In genomic region chr19:57191141-57192063, GRCh38 we compare ENCODE assay signal across 8 cellular contexts. TPM values are rescaled to one million over a fixed set of nuclear protein-coding genes. Genes with fewer than 3 reads are reported as not detected.
DNase-seq lines count a peak whose midpoint lies in the region; ATAC-seq and TF ChIP-seq lines count a peak whose summit lies in the region.

ZNF264 (plus strand) TSS chr19:57191500; CDS start chr19:57191914, 414 bp downstream.

- DNase-seq in Calu3 (peak; percentile 93), OCI-M1 (lab: John Stamatoyannopoulos, UW) (peak; percentile 94), esophagus muscularis mucosa (ENCODE audit: extremely low spot score) (peak; percentile 98)
- DNase-seq in activated T-cell treated with anti-CD3 and anti-CD28 coated beads, Interleukin-2, amount 50 U/mL, for 48 hours: peak; percentile 90 to 93
- DNase-seq in stimulated activated CD8-positive, alpha-beta memory T cell treated with anti-CD3 and anti-CD28 coated beads, Interleukin-7, amount 100 ng/mL, for 1 hour (ENCODE audit: low read depth in 2 of 2): peak; percentile 72 to 78

- H3K27ac ChIP-seq in HUES48 (ENCODE audit: low read depth, low read length) (peak within 1 kb of the TSS; percentile 66), esophagus muscularis mucosa (replicated peaks in 1 of 4) (peak within 1 kb of the TSS; percentile 86 to 90 (median 88)), muscle layer of colon (ENCODE audit: low read depth, low read length) (peak within 1 kb of the TSS; percentile 80)

- intact Hi-C loops in Calu3 (cut with micrococcal nuclease; ENCODE audit: unreplicated experiment) (loop anchor here (10.0 kb wide), 1 partner anchor 193 kb away; the partner anchor contains the start of gene ZNF548), esophagus muscularis mucosa (cut with DNase I) (loop anchor here (10.0 kb wide), 1 partner anchor 963 kb away; the partner anchor contains the start of gene ZNF329)

- CTCF ChIA-PET in Calu3 (lab: Charles Lee): interaction anchor here (0.6 to 1.1 kb wide), 2 partner anchors 9 to 10 kb away, joined by 3 to 5 read pairs; no protein-coding TSS in a partner anchor

- H3K9ac ChIP-seq in HUES48 (ENCODE audit: low read depth, low read length): peak within 1 kb of the TSS; percentile 55
- peak within 1 kb of the TSS; percentile 69 for H3K9ac ChIP-seq in muscle layer of colon (ENCODE audit: low read length)

- H3K9me3 Mint-ChIP-seq in Calu3 (ENCODE audit: low read depth, unreplicated experiment): peaks cover 12% of the 10 kb centered on the region

- H3K4me3 ChIP-seq in HUES48 (ENCODE audit: low read depth, low read length) (peak within 1 kb of the TSS; percentile 76), esophagus muscularis mucosa (peak within 1 kb of the TSS; percentile 67 to 97 (median 92)), muscle layer of colon (ENCODE audit: low read depth in 1 of 2, low read length in 2 of 2) (peak within 1 kb of the TSS; percentile 84 to 94)

- H3K36me3 ChIP-seq in HUES48 (ENCODE audit: control insufficient read depth, insufficient read depth, low read length) (peaks cover 32% of the 10 kb centered on the region), esophagus muscularis mucosa (peaks cover 22 to 38% (median 31%) of the 10 kb centered on the region in 4 donors), muscle layer of colon (ENCODE audit: insufficient read depth, low read length) (peaks cover 33% of the 10 kb centered on the region)

- no peak for TF ChIP-seq POLR2A in esophagus muscularis mucosa (IDR thresholded peaks at IDR 0.05; ENCODE audit: low read depth)

- TF ChIP-seq CTCF in Calu3 (IDR thresholded peaks at IDR 0.05; ENCODE audit: unreplicated experiment) (no peak), esophagus muscularis mucosa (IDR thresholded peaks at IDR 0.05) (no peak)

- H3K4me3 Mint-ChIP-seq in Calu3 (ENCODE audit: low read depth, unreplicated experiment): peak within 1 kb of the TSS; percentile 85

- H3K4me1 Mint-ChIP-seq in Calu3 (ENCODE audit: low read depth, unreplicated experiment): peaks cover 11% of the 10 kb centered on the region

- H3K27ac Mint-ChIP-seq in Calu3 (ENCODE audit: unreplicated experiment): peak within 1 kb of the TSS; percentile 91

- H3K27me3 Mint-ChIP-seq in Calu3 (ENCODE audit: unreplicated experiment): no peaks in the 10 kb centered on the region

- H3K4me1 ChIP-seq in HUES48 (ENCODE audit: control insufficient read depth, insufficient read depth, low read length) (0 out of 2 replicates have a peak, but pooled peaks cover 6% of the 10 kb centered on the region), esophagus muscularis mucosa (peaks cover 20 to 32% (median 28%) of the 10 kb centered on the region in 4 donors), muscle layer of colon (ENCODE audit: insufficient read depth, low read length) (peaks cover 15% of the 10 kb centered on the region)

- under 1% methylated on average over 21 of the region's 81 CpGs for WGBS in esophagus muscularis mucosa

- no peaks in the 10 kb centered on the region for H3K27me3 ChIP-seq in HUES48 (ENCODE audit: control insufficient read depth, insufficient read depth, low read length)
- peaks cover 0 to 11% (median 0%) of the 10 kb centered on the region in 4 donors for H3K27me3 ChIP-seq in esophagus muscularis mucosa
- no peaks in the 10 kb centered on the region for H3K27me3 ChIP-seq in muscle layer of colon (ENCODE audit: control insufficient read depth in 1 of 2, insufficient read depth in 2 of 2, low read length in 2 of 2)

- peaks cover 41% of the 10 kb centered on the region for H3K36me3 Mint-ChIP-seq in Calu3 (ENCODE audit: insufficient read depth, unreplicated experiment)

- no peak for TF ChIP-seq EP300 in esophagus muscularis mucosa (IDR thresholded peaks at IDR 0.05)

- peak; percentile 90 for ATAC-seq in GM21367 (IDR thresholded peaks at IDR 0.05; ENCODE audit: unreplicated experiment)

- H3K9me3 ChIP-seq in HUES48 (ENCODE audit: control insufficient read depth, insufficient read depth, low read length): peaks cover 42% of the 10 kb centered on the region
- no peaks in the 10 kb centered on the region for H3K9me3 ChIP-seq in esophagus muscularis mucosa
- H3K9me3 ChIP-seq in muscle layer of colon (ENCODE audit: low read length): peaks cover 4% of the 10 kb centered on the region

- no TSS peak for BruUV-seq in Calu3 (replicated peaks; lab: Mats Ljungman, UMichigan)

RNA-seq across cellular contexts. Expression of gene ZNF264, which starts in this region (rescaled TPM):
- total RNA-seq in Calu3 (2022) (28.7 and 29.0 TPM in 2 replicates), esophagus muscularis mucosa (10 to 100 TPM; 24.1 to 66.7 (median 42.5) TPM)

Comparison
In these comparisons a context has a peak if more than half of its experiments do, and no peak if none do; other contexts are left out.
1. Peak in every context shown above with its lines: DNase-seq, ATAC-seq, H3K4me3 ChIP-seq and H3K27ac ChIP-seq.